In the genomic region with DNA sequence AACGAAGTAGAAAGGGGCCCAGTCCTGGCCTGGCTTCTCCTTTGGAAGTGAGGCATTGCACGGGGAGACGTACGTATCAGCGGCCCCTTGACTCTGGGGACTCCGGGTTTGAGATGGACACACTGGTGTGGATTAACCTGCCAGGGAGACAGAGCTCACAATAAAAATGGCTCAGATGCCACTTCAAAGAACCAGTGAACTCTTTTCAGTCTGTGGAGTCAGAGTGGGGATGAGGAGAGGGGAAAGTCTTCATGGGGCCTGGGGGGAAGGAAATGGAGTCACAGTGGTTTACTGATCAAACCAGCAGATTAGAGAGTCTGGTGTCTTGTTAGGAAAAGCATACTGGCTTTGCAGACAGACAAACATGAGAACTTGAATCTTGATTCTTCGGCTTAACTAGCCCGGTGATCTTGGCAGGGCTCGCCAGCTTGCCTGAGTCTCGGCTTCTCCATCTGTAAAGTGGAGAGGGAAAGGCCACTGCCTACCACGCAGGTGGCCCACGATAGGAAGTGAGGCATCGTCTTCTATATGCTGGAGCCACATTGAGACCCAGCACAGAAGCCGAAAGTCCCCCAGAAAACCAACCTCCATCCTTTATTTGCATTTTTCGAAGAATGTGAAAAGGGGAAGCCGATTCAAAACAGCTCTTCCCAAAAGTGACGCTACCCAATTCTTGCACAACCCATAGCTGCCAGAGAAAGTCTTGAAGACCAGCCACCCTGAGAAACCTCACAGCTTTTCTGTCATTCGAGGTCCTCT, we compare ENCODE assay signal across 1 cellular context.
TF ChIP-seq lines count a peak whose summit lies in the region.

Gene FFAR1, plus strand, starts transcription at position 732 of the 759 bp plus-strand sequence. CDS start 3,650 bp downstream, outside the sequence.

TF ChIP-seq in K562, 482 proteins besides CTCF, POLR2A, EP300 and RAD21:
- TF ChIP-seq, protein P1, sequence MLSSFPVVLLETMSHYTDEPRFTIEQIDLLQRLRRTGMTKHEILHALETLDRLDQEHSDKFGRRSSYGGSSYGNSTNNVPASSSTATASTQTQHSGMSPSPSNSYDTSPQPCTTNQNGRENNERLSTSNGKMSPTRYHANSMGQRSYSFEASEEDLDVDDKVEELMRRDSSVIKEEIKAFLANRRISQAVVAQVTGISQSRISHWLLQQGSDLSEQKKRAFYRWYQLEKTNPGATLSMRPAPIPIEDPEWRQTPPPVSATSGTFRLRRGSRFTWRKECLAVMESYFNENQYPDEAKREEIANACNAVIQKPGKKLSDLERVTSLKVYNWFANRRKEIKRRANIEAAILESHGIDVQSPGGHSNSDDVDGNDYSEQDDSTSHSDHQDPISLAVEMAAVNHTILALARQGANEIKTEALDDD (IDR thresholded peaks at IDR 0.05): no peak
- TF ChIP-seq, protein P2, sequence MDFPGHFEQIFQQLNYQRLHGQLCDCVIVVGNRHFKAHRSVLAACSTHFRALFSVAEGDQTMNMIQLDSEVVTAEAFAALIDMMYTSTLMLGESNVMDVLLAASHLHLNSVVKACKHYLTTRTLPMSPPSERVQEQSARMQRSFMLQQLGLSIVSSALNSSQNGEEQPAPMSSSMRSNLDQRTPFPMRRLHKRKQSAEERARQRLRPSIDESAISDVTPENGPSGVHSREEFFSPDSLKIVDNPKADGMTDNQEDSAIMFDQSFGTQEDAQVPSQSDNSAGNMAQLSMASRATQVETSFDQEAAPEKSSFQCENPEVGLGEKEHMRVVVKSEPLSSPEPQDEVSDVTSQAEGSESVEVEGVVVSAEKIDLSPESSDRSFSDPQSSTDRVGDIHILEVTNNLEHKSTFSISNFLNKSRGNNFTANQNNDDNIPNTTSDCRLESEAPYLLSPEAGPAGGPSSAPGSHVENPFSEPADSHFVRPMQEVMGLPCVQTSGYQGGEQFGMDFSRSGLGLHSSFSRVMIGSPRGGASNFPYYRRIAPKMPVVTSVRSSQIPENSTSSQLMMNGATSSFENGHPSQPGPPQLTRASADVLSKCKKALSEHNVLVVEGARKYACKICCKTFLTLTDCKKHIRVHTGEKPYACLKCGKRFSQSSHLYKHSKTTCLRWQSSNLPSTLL (IDR thresholded peaks at IDR 0.05): no peak
- TF ChIP-seq CEBPG (CRISPR knock-in tag; IDR thresholded peaks at IDR 0.05) (no peak), CEBPG (tag; conservative IDR thresholded peaks at IDR 0.05 in 1 of 2, IDR thresholded peaks at IDR 0.05 in 1 of 2) (peak in 1 of 2 experiments; percentile 34; a peak in 1 of 4 replicates), NR2C1 (IDR thresholded peaks at IDR 0.05) (no peak), NR2C1 (tag; IDR thresholded peaks at IDR 0.05) (0 out of 2 replicates have a peak, but pooled peaks have one; percentile 21), POLR3A (IDR thresholded peaks at IDR 0.05; ENCODE audit: borderline replicate concordance, extremely low read depth, insufficient read depth, insufficient read length) (no peak), SPI1 (IDR thresholded peaks at IDR 0.05; ENCODE audit: borderline replicate concordance, low read depth, low read length) (peak; percentile 46; the same call in 1 of the 2 replicates), ARID4B (CRISPR knock-in tag; IDR thresholded peaks at IDR 0.05) (no peak), ZNF644 (tag; IDR thresholded peaks at IDR 0.05; ENCODE audit: low read depth) (no peak), CEBPB (tag; IDR thresholded peaks at IDR 0.05) (peak; percentile 82), PTRF (tag; IDR thresholded peaks at IDR 0.05) (peak; percentile 73), ZNF766 (CRISPR knock-in tag; conservative IDR thresholded peaks at IDR 0.05) (peak; percentile 65; the same call in 1 of the 2 replicates), EP400 (IDR thresholded peaks at IDR 0.05) (no peak), DDX20 (tag; IDR thresholded peaks at IDR 0.05; ENCODE audit: low read depth) (peak; percentile 43; the same call in 1 of the 2 replicates), ZNF146 (CRISPR knock-in tag; IDR thresholded peaks at IDR 0.05; ENCODE audit: unreplicated experiment) (no peak), NR1H2 (CRISPR knock-in tag; IDR thresholded peaks at IDR 0.05) (no peak), NR4A1 (CRISPR knock-in tag; IDR thresholded peaks at IDR 0.05) (no peak), NR4A1 (tag; IDR thresholded peaks at IDR 0.05) (0 out of 2 replicates have a peak, but pooled peaks have one; percentile 50), BCL6 (CRISPR knock-in tag; IDR thresholded peaks at IDR 0.05) (no peak), PTTG1 (tag; IDR thresholded peaks at IDR 0.05; ENCODE audit: low read depth) (peak; percentile 66; the same call in 1 of the 2 replicates)
- TF ChIP-seq, protein P3, sequence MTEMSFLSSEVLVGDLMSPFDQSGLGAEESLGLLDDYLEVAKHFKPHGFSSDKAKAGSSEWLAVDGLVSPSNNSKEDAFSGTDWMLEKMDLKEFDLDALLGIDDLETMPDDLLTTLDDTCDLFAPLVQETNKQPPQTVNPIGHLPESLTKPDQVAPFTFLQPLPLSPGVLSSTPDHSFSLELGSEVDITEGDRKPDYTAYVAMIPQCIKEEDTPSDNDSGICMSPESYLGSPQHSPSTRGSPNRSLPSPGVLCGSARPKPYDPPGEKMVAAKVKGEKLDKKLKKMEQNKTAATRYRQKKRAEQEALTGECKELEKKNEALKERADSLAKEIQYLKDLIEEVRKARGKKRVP (CRISPR knock-in tag; IDR thresholded peaks at IDR 0.05): no peak
- TF ChIP-seq, protein P4, sequence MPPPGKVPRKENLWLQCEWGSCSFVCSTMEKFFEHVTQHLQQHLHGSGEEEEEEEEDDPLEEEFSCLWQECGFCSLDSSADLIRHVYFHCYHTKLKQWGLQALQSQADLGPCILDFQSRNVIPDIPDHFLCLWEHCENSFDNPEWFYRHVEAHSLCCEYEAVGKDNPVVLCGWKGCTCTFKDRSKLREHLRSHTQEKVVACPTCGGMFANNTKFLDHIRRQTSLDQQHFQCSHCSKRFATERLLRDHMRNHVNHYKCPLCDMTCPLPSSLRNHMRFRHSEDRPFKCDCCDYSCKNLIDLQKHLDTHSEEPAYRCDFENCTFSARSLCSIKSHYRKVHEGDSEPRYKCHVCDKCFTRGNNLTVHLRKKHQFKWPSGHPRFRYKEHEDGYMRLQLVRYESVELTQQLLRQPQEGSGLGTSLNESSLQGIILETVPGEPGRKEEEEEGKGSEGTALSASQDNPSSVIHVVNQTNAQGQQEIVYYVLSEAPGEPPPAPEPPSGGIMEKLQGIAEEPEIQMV (tag; conservative IDR thresholded peaks at IDR 0.05; ENCODE audit: low read depth): peak; percentile 71
- TF ChIP-seq, protein P5, sequence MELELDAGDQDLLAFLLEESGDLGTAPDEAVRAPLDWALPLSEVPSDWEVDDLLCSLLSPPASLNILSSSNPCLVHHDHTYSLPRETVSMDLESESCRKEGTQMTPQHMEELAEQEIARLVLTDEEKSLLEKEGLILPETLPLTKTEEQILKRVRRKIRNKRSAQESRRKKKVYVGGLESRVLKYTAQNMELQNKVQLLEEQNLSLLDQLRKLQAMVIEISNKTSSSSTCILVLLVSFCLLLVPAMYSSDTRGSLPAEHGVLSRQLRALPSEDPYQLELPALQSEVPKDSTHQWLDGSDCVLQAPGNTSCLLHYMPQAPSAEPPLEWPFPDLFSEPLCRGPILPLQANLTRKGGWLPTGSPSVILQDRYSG (tag; conservative IDR thresholded peaks at IDR 0.05; ENCODE audit: low read depth): peak; percentile 77; the same call in 1 of the 2 replicates
